ENCODE assay signal across 29 cellular contexts in genomic region chr4:23814606-23815005, GRCh38.
"Had no signal": no experiment of that assay in that cellular context is flagged by ENCODE, and none has a peak within 500 bp of the region (broad histone marks: within the 10 kb centered on the region; RNA-seq: fewer than 3 reads in every experiment).

No MANE protein-coding gene starts in this region.

- H3K9me3 Mint-ChIP-seq: activated naive CD8-positive, alpha-beta T cell treated with anti-CD3 and anti-CD28 coated beads, Interleukin-2, amount 50 U/mL, for 24 hours had no signal

- DNase-seq: activated B cell treated with CpG ODN at 0.5 μM for 24 hours; activated CD4-positive, alpha-beta T cell treated with anti-CD3 and anti-CD28 coated beads, Interleukin-2, amount 50 U/mL, for 1 hour; activated CD8-positive, alpha-beta T cell treated with anti-CD3 and anti-CD28 coated beads for 36 hours; activated naive CD8-positive, alpha-beta T cell treated with anti-CD3 and anti-CD28 coated beads, Interleukin-2, amount 50 U/mL, for 24 hours; activated T-cell treated with anti-CD3 and anti-CD28 coated beads, Interleukin-2, amount 50 U/mL, for 4 hours; amygdala; central memory CD4-positive, alpha-beta T cell; glutamatergic neuron; left cardiac atrium; mammary epithelial cell; natural killer cell; ovary; retina; stimulated activated CD4-positive, alpha-beta T cell treated with anti-CD3 and anti-CD28 coated beads, Interleukin-12 subunit alpha, Interleukin-12 subunit beta, amount 100 ng/mL, for 4 hours; stimulated activated CD4-positive, alpha-beta T cell treated with anti-CD3 and anti-CD28 coated beads, Interleukin-4, amount 100 ng/mL, for 24 hours; stimulated activated CD8-positive, alpha-beta memory T cell treated with anti-CD3 and anti-CD28 coated beads, Interleukin-4, amount 100 ng/mL, for 48 hours; stimulated activated naive CD8-positive, alpha-beta T cell treated with anti-CD3 and anti-CD28 coated beads, Interleukin-15, amount 100 ng/mL, for 72 hours; substantia nigra; T-cell; upper lobe of left lung had no signal

- H3K4me3 ChIP-seq: breast epithelium, ovary, prostate gland, skin epidermis, upper lobe of left lung, vagina had no signal

- ATAC-seq: activated CD8-positive, alpha-beta T cell treated with anti-CD3 and anti-CD28 coated beads for 36 hours; activated naive CD8-positive, alpha-beta T cell treated with anti-CD3 and anti-CD28 coated beads, Interleukin-2, amount 50 U/mL, for 24 hours; activated T-cell treated with anti-CD3 and anti-CD28 coated beads, Interleukin-2, amount 50 U/mL, for 4 hours; activated T-helper 17 cell treated with anti-CD3 and anti-CD28 coated beads, Interleukin-2, amount 50 U/mL, for 72 hours; esophagus mucosa; left cardiac atrium; natural killer cell; sciatic nerve; stimulated activated memory B cell treated with anti-CD40 and anti-IgM and Interleukin-4, amounts not matched to agents 10 μg/mL and 1 μg/mL and 100 μg/mL, for 72 hours; stimulated activated naive CD8-positive, alpha-beta T cell treated with anti-CD3 and anti-CD28 coated beads, Interleukin-15, amount 100 ng/mL, for 72 hours; T-cell had no signal

- H3K4me1 ChIP-seq: breast epithelium, prostate gland, vagina had no signal

- H3K27ac Mint-ChIP-seq: activated B cell treated with CpG ODN at 0.5 μM for 24 hours; activated CD8-positive, alpha-beta T cell treated with anti-CD3 and anti-CD28 coated beads for 36 hours; activated naive CD4-positive, alpha-beta T cell treated with anti-CD3 and anti-CD28 coated beads, Interleukin-2, amount 50 U/mL, for 24 hours; activated naive CD8-positive, alpha-beta T cell treated with anti-CD3 and anti-CD28 coated beads, Interleukin-2, amount 50 U/mL, for 24 hours; activated T-helper 17 cell treated with anti-CD3 and anti-CD28 coated beads, Interleukin-2, amount 50 U/mL, for 72 hours; natural killer cell; stimulated activated memory B cell treated with anti-CD40 and anti-IgM and Interleukin-4, amounts not matched to agents 10 μg/mL and 1 μg/mL and 100 μg/mL, for 72 hours; T-cell had no signal

- H3K4me3 Mint-ChIP-seq: activated B cell treated with CpG ODN at 0.5 μM for 24 hours; activated CD8-positive, alpha-beta T cell treated with anti-CD3 and anti-CD28 coated beads for 36 hours; activated naive CD4-positive, alpha-beta T cell treated with anti-CD3 and anti-CD28 coated beads, Interleukin-2, amount 50 U/mL, for 24 hours; activated naive CD8-positive, alpha-beta T cell treated with anti-CD3 and anti-CD28 coated beads, Interleukin-2, amount 50 U/mL, for 24 hours; activated T-cell treated with anti-CD3 and anti-CD28 coated beads, Interleukin-2, amount 50 U/mL, for 4 hours; activated T-helper 17 cell treated with anti-CD3 and anti-CD28 coated beads, Interleukin-2, amount 50 U/mL, for 72 hours; natural killer cell; stimulated activated memory B cell treated with anti-CD40 and anti-IgM and Interleukin-4, amounts not matched to agents 10 μg/mL and 1 μg/mL and 100 μg/mL, for 72 hours; stimulated activated naive CD8-positive, alpha-beta T cell treated with anti-CD3 and anti-CD28 coated beads, Interleukin-15, amount 100 ng/mL, for 72 hours; T-cell had no signal

- H3K4me1 Mint-ChIP-seq: activated B cell treated with CpG ODN at 0.5 μM for 24 hours; activated naive CD4-positive, alpha-beta T cell treated with anti-CD3 and anti-CD28 coated beads, Interleukin-2, amount 50 U/mL, for 24 hours; activated naive CD8-positive, alpha-beta T cell treated with anti-CD3 and anti-CD28 coated beads, Interleukin-2, amount 50 U/mL, for 24 hours; activated T-helper 17 cell treated with anti-CD3 and anti-CD28 coated beads, Interleukin-2, amount 50 U/mL, for 72 hours; natural killer cell; stimulated activated memory B cell treated with anti-CD40 and anti-IgM and Interleukin-4, amounts not matched to agents 10 μg/mL and 1 μg/mL and 100 μg/mL, for 72 hours; stimulated activated naive CD8-positive, alpha-beta T cell treated with anti-CD3 and anti-CD28 coated beads, Interleukin-15, amount 100 ng/mL, for 72 hours; T-cell had no signal

- H3K27me3 Mint-ChIP-seq: activated B cell treated with CpG ODN at 0.5 μM for 24 hours; activated CD8-positive, alpha-beta T cell treated with anti-CD3 and anti-CD28 coated beads for 36 hours; activated naive CD4-positive, alpha-beta T cell treated with anti-CD3 and anti-CD28 coated beads, Interleukin-2, amount 50 U/mL, for 24 hours; activated naive CD8-positive, alpha-beta T cell treated with anti-CD3 and anti-CD28 coated beads, Interleukin-2, amount 50 U/mL, for 24 hours; activated T-helper 17 cell treated with anti-CD3 and anti-CD28 coated beads, Interleukin-2, amount 50 U/mL, for 72 hours; stimulated activated memory B cell treated with anti-CD40 and anti-IgM and Interleukin-4, amounts not matched to agents 10 μg/mL and 1 μg/mL and 100 μg/mL, for 72 hours; stimulated activated naive CD8-positive, alpha-beta T cell treated with anti-CD3 and anti-CD28 coated beads, Interleukin-15, amount 100 ng/mL, for 72 hours; T-cell had no signal

- H3K36me3 Mint-ChIP-seq: activated naive CD4-positive, alpha-beta T cell treated with anti-CD3 and anti-CD28 coated beads, Interleukin-2, amount 50 U/mL, for 24 hours; stimulated activated memory B cell treated with anti-CD40 and anti-IgM and Interleukin-4, amounts not matched to agents 10 μg/mL and 1 μg/mL and 100 μg/mL, for 72 hours; T-cell had no signal

- H3K27ac ChIP-seq: breast epithelium, ovary, prostate gland, skin epidermis, vagina had no signal

- H3K9me3 ChIP-seq: breast epithelium, ovary, prostate gland, upper lobe of left lung, vagina had no signal

- H3K36me3 ChIP-seq: breast epithelium, ovary, prostate gland, vagina had no signal

- H3K27me3 ChIP-seq: breast epithelium, ovary, upper lobe of left lung, vagina had no signal
